In genomic region chr6:41371461-41371991, GRCh38 we compare ENCODE assay signal across 9 cellular contexts. TPM values are rescaled to one million over a fixed set of nuclear protein-coding genes. Genes with fewer than 3 reads are reported as not detected.
DNase-seq lines count a peak whose midpoint lies in the region; ATAC-seq, FAIRE-seq and TF ChIP-seq lines count a peak whose summit lies in the region.
"Had no signal": no experiment of that assay in that cellular context is flagged by ENCODE, and none has a peak within 500 bp of the region (broad histone marks: within the 10 kb centered on the region; RNA-seq: fewer than 3 reads in every experiment).

No MANE protein-coding gene starts in this region.

- BruUV-seq in HepG2 (replicated peaks; lab: Mats Ljungman, UMichigan): no TSS peak

- no peak for FAIRE-seq in HepG2 (lab: Jason Lieb, UNC)

- peaks cover 29 to 45% (median 34%) of the 10 kb centered on the region in 3 donors for H3K4me1 Mint-ChIP-seq in CD8-positive, alpha-beta memory T cell
- H3K4me1 Mint-ChIP-seq in chondrocyte (ENCODE audit: low read depth): peaks cover 49% of the 10 kb centered on the region

- H3K4me3 ChIP-seq in CD8-positive, alpha-beta memory T cell (ENCODE audit: low read length): no peak overlapping the region
- H3K4me3 ChIP-seq in HepG2 (replicated peaks in 1 of 3; ENCODE audit: insufficient read depth in 1 of 3, low read depth in 2 of 3, low read length in 3 of 3) (no peak overlapping the region), testis (peak overlapping the region in 1 of 2 donors; percentile 29)

- TF ChIP-seq POLR2A in HepG2 (IDR thresholded peaks at IDR 0.05; ENCODE audit: insufficient read depth in 1 of 2, low read depth in 2 of 2, low read length in 2 of 2) (no peak), testis (IDR thresholded peaks at IDR 0.05) (no peak)

- no peak overlapping the region for H3K27ac Mint-ChIP-seq in CD8-positive, alpha-beta memory T cell
- peak overlapping the region; percentile 39 for H3K27ac Mint-ChIP-seq in chondrocyte (ENCODE audit: unreplicated experiment)

- H3K79me2 ChIP-seq in HepG2 (ENCODE audit: insufficient read depth, low read length): no peaks in the 10 kb centered on the region

- no peak overlapping the region for H2AFZ ChIP-seq in HepG2 (ENCODE audit: low read length)

- ATAC-seq in HepG2 (peak; percentile 10; the same call in 1 of the 3 replicates), GM18907 (IDR thresholded peaks at IDR 0.05; ENCODE audit: unreplicated experiment) (no peak), GM21360 (IDR thresholded peaks at IDR 0.05; ENCODE audit: unreplicated experiment) (no peak)

- no peaks in the 10 kb centered on the region for H4K20me1 ChIP-seq in HepG2 (ENCODE audit: insufficient read depth, low read length)

- H3K27me3 ChIP-seq in CD8-positive, alpha-beta memory T cell (ENCODE audit: insufficient read depth, low read length, poor library complexity, severe bottlenecking): peaks cover 47% of the 10 kb centered on the region
- H3K27me3 ChIP-seq in HepG2 (ENCODE audit: control insufficient read depth in 1 of 2, insufficient read depth in 2 of 2, low read length in 2 of 2) (peaks cover 1 to 47% of the 10 kb centered on the region in 2 experiments; a peak in 4 of 5 replicates), testis (no peaks in the 10 kb centered on the region)

- no peak overlapping the region for H3K4me2 ChIP-seq in HepG2 (ENCODE audit: low read depth, low read length)

- CTCF ChIA-PET in CD8-positive, alpha-beta memory T cell (lab: Charles Lee): interaction anchor here (1.2 to 2.7 kb wide), 3 partner anchors 65 to 312 kb away, joined by 3 to 12 read pairs (median 7); no protein-coding TSS in a partner anchor
- CTCF ChIA-PET in HepG2 (lab: Yijun Ruan, JAX; ENCODE audit: low intra/inter-chr PET ratio, low total read pairs): interaction anchor here (1.0 kb wide), 1 partner anchor 311 kb away, joined by 3 read pairs; no protein-coding TSS in a partner anchor

- no peak overlapping the region for H3K27ac ChIP-seq in CD8-positive, alpha-beta memory T cell (ENCODE audit: low read depth, low read length)
- H3K27ac ChIP-seq in HepG2 (ENCODE audit: extremely low read length, insufficient read depth, low read length) (no peak overlapping the region), testis (no peak overlapping the region)

- H3K9ac ChIP-seq in HepG2 (ENCODE audit: insufficient read depth, low read depth, low read length): no peak overlapping the region

- in situ Hi-C loops in HepG2 (cut with HindIII; ENCODE audit: extremely low pct_ligation_motif_present, low pct_unique_long_range_greater_than_20kb): loop anchor here (5.0 to 25.0 kb wide), 5 partner anchors 81 to 666 kb away; partner anchors contain the start of gene TOMM6

- no peaks in the 10 kb centered on the region for H3K9me3 ChIP-seq in CD8-positive, alpha-beta memory T cell (ENCODE audit: low read length)
- no peaks in the 10 kb centered on the region for H3K9me3 ChIP-seq in HepG2 (ENCODE audit: low read length)
- no peaks in the 10 kb centered on the region for H3K9me3 ChIP-seq in testis

- H3K36me3 ChIP-seq in CD8-positive, alpha-beta memory T cell (ENCODE audit: insufficient read depth, low read length): no peaks in the 10 kb centered on the region
- H3K36me3 ChIP-seq in HepG2 (replicated peaks in 1 of 2; ENCODE audit: control insufficient read depth in 1 of 2, insufficient read depth in 2 of 2, low read length in 2 of 2) (no peaks in the 10 kb centered on the region), testis (ENCODE audit: low read depth, missing control alignments) (no peaks in the 10 kb centered on the region)

- TF ChIP-seq EP300 in HepG2 (IDR thresholded peaks at IDR 0.05; ENCODE audit: low read depth in 2 of 2, low read length in 2 of 2) (no peak), HepG2 (CRISPR knock-in tag; IDR thresholded peaks at IDR 0.05; ENCODE audit: borderline replicate concordance) (no peak)

- H3K4me1 ChIP-seq in CD8-positive, alpha-beta memory T cell (ENCODE audit: insufficient read depth, low read length): peaks cover 13% of the 10 kb centered on the region
- H3K4me1 ChIP-seq in HepG2 (ENCODE audit: insufficient read depth, low read length): peaks cover 14% of the 10 kb centered on the region
- H3K4me1 ChIP-seq in testis: peaks cover 15% of the 10 kb centered on the region

- peak overlapping the region; percentile 58 to 85 (median 78) for H3K4me3 Mint-ChIP-seq in CD8-positive, alpha-beta memory T cell
- H3K4me3 Mint-ChIP-seq in chondrocyte (ENCODE audit: unreplicated experiment): peak overlapping the region; percentile 83

- no peaks in the 10 kb centered on the region for H3K9me3 Mint-ChIP-seq in CD8-positive, alpha-beta memory T cell
- no peaks in the 10 kb centered on the region for H3K9me3 Mint-ChIP-seq in chondrocyte (ENCODE audit: low read depth)

- intact Hi-C loops in HepG2 (cut with micrococcal nuclease; ENCODE audit: unreplicated experiment): no loop called here
- intact Hi-C loops in testis (cut with DNase I; ENCODE audit: low total_unique reads): no loop called here

- no peak for TF ChIP-seq RAD21 in HepG2 (CRISPR knock-in tag; IDR thresholded peaks at IDR 0.05)

- peaks cover 75 to 76% of the 10 kb centered on the region in 2 donors for H3K27me3 Mint-ChIP-seq in CD8-positive, alpha-beta memory T cell
- peaks cover 66% of the 10 kb centered on the region for H3K27me3 Mint-ChIP-seq in chondrocyte (ENCODE audit: low read depth)

- DNase-seq in CD8-positive, alpha-beta memory T cell: no peak
- DNase-seq in NCI-H2227 (lab: John Stamatoyannopoulos, UW; ENCODE audit: unreplicated experiment): peak; percentile 53
- DNase-seq in chondrocyte (ENCODE audit: low spot score): no peak
- no peak for DNase-seq in HepG2 (ENCODE audit: low spot score)
- DNase-seq in testis: peak; percentile 77
- no peak for DNase-seq in HPDE6-E6E7 (ENCODE audit: extremely low spot score)

- peak; percentile 72 for TF ChIP-seq CTCF in chondrocyte (IDR thresholded peaks at IDR 0.05)
- TF ChIP-seq CTCF in HepG2 (CRISPR knock-in tag; IDR thresholded peaks at IDR 0.05): peak; percentile 20; the same call in 1 of the 2 replicates
- TF ChIP-seq CTCF in testis (IDR thresholded peaks at IDR 0.05): peak; percentile 30 to 42 (median 41)

- H3K36me3 Mint-ChIP-seq in CD8-positive, alpha-beta memory T cell: peaks cover 0 to 1% (median 0%) of the 10 kb centered on the region in 3 donors
- H3K36me3 Mint-ChIP-seq in chondrocyte (ENCODE audit: low read depth): no peaks in the 10 kb centered on the region

- 82% methylated on average over 39 of the region's 39 CpGs for WGBS in HepG2 (ENCODE audit: low lambda C conversion rate)
- WGBS in testis, 2 donors: 0 to 1% methylated on average over 38 to 39 of the region's 39 CpGs

- POLR2A ChIA-PET in CD8-positive, alpha-beta memory T cell (lab: Charles Lee): no interaction called here
- POLR2A ChIA-PET in HepG2 (lab: Yijun Ruan, JAX): no interaction called here

TF ChIP-seq in HepG2, 621 proteins besides CTCF, POLR2A, EP300 and RAD21 (continues in another document):
- TF ChIP-seq HCFC1 (IDR thresholded peaks at IDR 0.05; ENCODE audit: low read depth, low read length) (no peak), NFKB2 (CRISPR knock-in tag; IDR thresholded peaks at IDR 0.05; ENCODE audit: borderline replicate concordance) (no peak)

RNA-seq across cellular contexts. Expression of gene NCR2, which starts 36.1 kb away (rescaled TPM):
- total RNA-seq in CD8-positive, alpha-beta memory T cell: not detected
- not detected for polyA plus RNA-seq in CD8-positive, alpha-beta memory T cell
- total RNA-seq in chondrocyte (not detected in 3 replicates), HepG2 (2016; rRNA removed; fragmentation: Illumina TruSeq; extraction: Trizol) (not detected in 2 replicates), testis (not detected)
- total RNA-seq in HepG2 (2016; cell fraction: cytosol; rRNA removed; fragmentation: Illumina TruSeq; extraction: Trizol; ENCODE audit: low read depth): not detected in 2 replicates
- total RNA-seq in HepG2 (2016; cell fraction: insoluble cytoplasmic fraction; rRNA removed; fragmentation: Illumina TruSeq; extraction: Trizol): not detected in 2 replicates
- total RNA-seq in HepG2 (2016; cell fraction: membrane; rRNA removed; fragmentation: Illumina TruSeq; extraction: Trizol): not detected in 2 replicates
- total RNA-seq in HepG2 (2016; cell fraction: nucleus; rRNA removed; fragmentation: Illumina TruSeq; extraction: Trizol): not detected in 2 replicates
- polyA plus RNA-seq in HepG2 (2011; rRNA removed) (not detected in 2 replicates), testis (ENCODE audit: insufficient read depth, low read depth, low replicate concordance) (not detected)
- not detected in 2 replicates for polyA plus RNA-seq in HepG2 (2011; cell fraction: cytosol; rRNA removed)
- polyA plus RNA-seq in HepG2 (2011; cell fraction: nucleus; rRNA removed): not detected in 2 replicates
- not detected in 2 replicates for polyA plus RNA-seq in HepG2 (2012)
- not detected in 2 replicates for polyA plus RNA-seq in HepG2 (2016; cell fraction: cytosol; fragmentation: Illumina TruSeq; extraction: Trizol; ENCODE audit: low read depth)
- not detected in 2 replicates for polyA plus RNA-seq in HepG2 (2016; cell fraction: insoluble cytoplasmic fraction; fragmentation: Illumina TruSeq; extraction: Trizol; ENCODE audit: low read depth)
- not detected in 2 replicates for polyA plus RNA-seq in HepG2 (2016; cell fraction: membrane; fragmentation: Illumina TruSeq; extraction: Trizol; ENCODE audit: low read depth)
- not detected in 2 replicates for polyA plus RNA-seq in HepG2 (2016; cell fraction: nucleus; fragmentation: Illumina TruSeq; extraction: Trizol; ENCODE audit: insufficient read depth, low read depth)
- not detected in 2 replicates for polyA minus RNA-seq in HepG2 (2011; rRNA and poly(A)+ RNA removed; ENCODE audit: low replicate concordance)
- not detected in 2 replicates for polyA minus RNA-seq in HepG2 (2011; cell fraction: cytosol; rRNA and poly(A)+ RNA removed)
- polyA minus RNA-seq in HepG2 (2011; cell fraction: nucleus; rRNA and poly(A)+ RNA removed): not detected in 2 replicates
- total RNA-seq: glomerular endothelial cell had no signal

Comparison
In these comparisons a context has a peak if more than half of its experiments do, and no peak if none do; other contexts are left out.
1. DNase-seq: peak in NCI-H2227 (single experiment) and testis (single experiment); none in CD8-positive, alpha-beta memory T cell (0 of 5), chondrocyte (single experiment), HepG2 (single experiment) and HPDE6-E6E7 (single experiment).
2. CTCF ChIP-seq: peak in every context shown above with its lines; median percentile 72 in chondrocyte; 41 in testis; 20 in HepG2.